ENCODE assay signal across 8 cellular contexts in genomic region chr14:102314242-102315011, GRCh38. TPM values are rescaled to one million over a fixed set of nuclear protein-coding genes. Genes with fewer than 3 reads are reported as not detected.
DNase-seq lines count a peak whose midpoint lies in the region; ATAC-seq, FAIRE-seq and TF ChIP-seq lines count a peak whose summit lies in the region.

No MANE protein-coding gene starts in this region.

- H3K9me3 ChIP-seq in IMR-90 (ENCODE audit: control insufficient read depth, insufficient read depth, low read length) (no peaks in the 10 kb centered on the region), Panc1 (ENCODE audit: control insufficient read depth, insufficient read depth, low read depth, low read length) (no peaks in the 10 kb centered on the region), neural cell (ENCODE audit: low read length) (no peaks in the 10 kb centered on the region)

- H3K9ac ChIP-seq in IMR-90 (ENCODE audit: low read depth, low read length) (peak overlapping the region; percentile 77), neural cell (ENCODE audit: low read length) (peak overlapping the region; percentile 39)

- POLR2A ChIA-PET in IMR-90 (lab: Charles Lee; ENCODE audit: unreplicated experiment) (interaction anchor here (0.9 kb wide), 1 partner anchor 9 kb away, joined by 3 read pairs; the partner anchor contains the start of gene MOK), Panc1 (lab: Charles Lee) (interaction anchor here (0.5 kb wide), 1 partner anchor 10 kb away, joined by 3 read pairs; no protein-coding TSS in a partner anchor)

- peak; percentile 74 for DNase-seq in D721Med (ENCODE audit: insufficient read length, low spot score)
- peak; percentile 79 for DNase-seq in IMR-90
- DNase-seq in Panc1 (ENCODE audit: low read depth, low spot score) = peak; percentile 41
- DNase-seq in activated T-helper 2 cell treated with anti-CD3 and anti-CD28 coated beads, Interferon-gamma antibody, Interleukin-2, Interleukin-4, amounts not matched to agents 10 μg/mL and 5 μg/mL and 100 μg/mL, durations not matched to agents 14 hours and 24 hours and 36 hours (ENCODE audit: low spot score) = peak; percentile 72
- DNase-seq in fibroblast of villous mesenchyme (ENCODE audit: low read depth) = peak; percentile 83

- peak overlapping the region; percentile 52 for H2BK5ac ChIP-seq in IMR-90 (ENCODE audit: low read depth, low read length, poor library complexity, severe bottlenecking)

- WGBS in IMR-90 (ENCODE audit: extremely low coverage in 2 of 2, insufficient read length in 1 of 2), 2 experiments = 3% methylated on average over 37 of the region's 52 CpGs; no CpG with 5 or more reads in 1 of the 2 experiments

- peak overlapping the region; percentile 94; the same call in 1 of the 3 replicates for H2BK15ac ChIP-seq in IMR-90 (ENCODE audit: low read depth, low read length)

- H3K4me2 ChIP-seq in IMR-90 (ENCODE audit: low read depth, low read length) (peak overlapping the region; percentile 93), neural cell (ENCODE audit: low read length) (peak overlapping the region; percentile 69)

- H3K18ac ChIP-seq in IMR-90 (ENCODE audit: low read depth, low read length) = no peak overlapping the region; the same call in 1 of the 2 replicates

- in situ Hi-C loops in IMR-90 (cut with MboI; ENCODE audit: low sequenced_read_pairs) (loop anchor here (5.0 to 25.0 kb wide), 5 partner anchors 77 to 552 kb away; partner anchors contain the start of genes DYNC1H1, HSP90AA1 and PPP2R5C), Panc1 (cut with HindIII; ENCODE audit: low pct_unique_long_range_greater_than_20kb, low sequenced_read_pairs) (loop anchor here (25.0 kb wide), 1 partner anchor 102 kb away; no protein-coding TSS in a partner anchor)

- H2BK120ac ChIP-seq in IMR-90 (ENCODE audit: low read depth, low read length) = peak overlapping the region; percentile 96

- H4K5ac ChIP-seq in IMR-90 (ENCODE audit: low read depth, low read length) = peak overlapping the region; percentile 39; the same call in 1 of the 2 replicates

- no peaks in the 10 kb centered on the region for H3K9me2 ChIP-seq in neural cell (ENCODE audit: insufficient read depth, low read length)

- peaks cover 37% of the 10 kb centered on the region for H3K4me1 Mint-ChIP-seq in activated T-helper 2 cell treated with anti-CD3 and anti-CD28 coated beads, Interferon-gamma antibody, Interleukin-2, Interleukin-4, amounts not matched to agents 10 μg/mL and 5 μg/mL and 100 μg/mL, durations not matched to agents 14 hours and 24 hours and 36 hours (ENCODE audit: low read depth)
- peaks cover 57% of the 10 kb centered on the region for H3K4me1 Mint-ChIP-seq in stimulated activated naive CD8-positive, alpha-beta T cell treated with anti-CD3 and anti-CD28 coated beads, Interleukin-15, Interleukin-2, amounts not matched to agents 100 ng/mL and 50 ng/mL, for 24 hours (ENCODE audit: low read depth)

- H3K36me3 ChIP-seq in IMR-90 (ENCODE audit: control insufficient read depth, insufficient read depth, low read length) (no peaks in the 10 kb centered on the region), Panc1 (ENCODE audit: control insufficient read depth, insufficient read depth, low read length) (no peaks in the 10 kb centered on the region), neural cell (ENCODE audit: insufficient read depth, low read length) (no peaks in the 10 kb centered on the region)

- TF ChIP-seq EP300 in neural cell (conservative IDR thresholded peaks at IDR 0.05; ENCODE audit: poor library complexity, severe bottlenecking) = peak; percentile 27

- intact Hi-C loops in IMR-90 (cut with micrococcal nuclease) (loop anchor here (1.0 to 2.0 kb wide), 5 partner anchors 79 to 353 kb away; partner anchors contain the start of genes HSP90AA1 and WDR20), Panc1 (cut with micrococcal nuclease; ENCODE audit: unreplicated experiment) (loop anchor here (1.0 to 10.0 kb wide), 2 partner anchors 79 to 350 kb away; partner anchors contain the start of gene DYNC1H1)
- intact Hi-C loops in activated T-helper 2 cell treated with anti-CD3 and anti-CD28 coated beads, Interferon-gamma antibody, Interleukin-2, Interleukin-4, amounts not matched to agents 10 μg/mL and 5 μg/mL and 100 μg/mL, durations not matched to agents 14 hours and 24 hours and 36 hours (cut with micrococcal nuclease) = loop anchor here (1.0 to 5.0 kb wide), 10 partner anchors 9 to 1018 kb away; partner anchors contain the start of genes EIF5, HSP90AA1, MOK and RCOR1

- H3K23ac ChIP-seq in IMR-90 (ENCODE audit: low read depth, low read length) = peak overlapping the region; percentile 93

- H4K20me1 ChIP-seq in IMR-90 (ENCODE audit: insufficient read depth, low read length) = no peaks in the 10 kb centered on the region
- no peaks in the 10 kb centered on the region for H4K20me1 ChIP-seq in neural cell (ENCODE audit: insufficient read depth)

- peak overlapping the region; percentile 83 for H3K4me3 Mint-ChIP-seq in activated T-helper 2 cell treated with anti-CD3 and anti-CD28 coated beads, Interferon-gamma antibody, Interleukin-2, Interleukin-4, amounts not matched to agents 10 μg/mL and 5 μg/mL and 100 μg/mL, durations not matched to agents 14 hours and 24 hours and 36 hours (ENCODE audit: low read depth)
- peak overlapping the region; percentile 88 for H3K4me3 Mint-ChIP-seq in stimulated activated naive CD8-positive, alpha-beta T cell treated with anti-CD3 and anti-CD28 coated beads, Interleukin-15, Interleukin-2, amounts not matched to agents 100 ng/mL and 50 ng/mL, for 24 hours

- CTCF ChIA-PET in IMR-90 (lab: Yijun Ruan, JAX) = interaction anchor here (0.6 to 0.9 kb wide), 9 partner anchors 10 to 401 kb away, joined by 3 to 5 read pairs (median 3); partner anchors contain the start of gene MOK
- CTCF ChIA-PET in Panc1 (lab: Charles Lee) = interaction anchor here (0.9 kb wide), 1 partner anchor 83 kb away, joined by 8 read pairs; no protein-coding TSS in a partner anchor

- peak overlapping the region; percentile 91 for H2BK20ac ChIP-seq in IMR-90 (ENCODE audit: low read depth, low read length)

- H3K4me1 ChIP-seq in IMR-90 (ENCODE audit: control insufficient read depth, insufficient read depth, low read length) = peaks cover 11% of the 10 kb centered on the region
- peaks cover 19% of the 10 kb centered on the region for H3K4me1 ChIP-seq in Panc1 (ENCODE audit: control insufficient read depth, insufficient read depth, low read length)

- no peaks in the 10 kb centered on the region for H3K27me3 Mint-ChIP-seq in activated T-helper 2 cell treated with anti-CD3 and anti-CD28 coated beads, Interferon-gamma antibody, Interleukin-2, Interleukin-4, amounts not matched to agents 10 μg/mL and 5 μg/mL and 100 μg/mL, durations not matched to agents 14 hours and 24 hours and 36 hours (ENCODE audit: low read depth)
- no peaks in the 10 kb centered on the region for H3K27me3 Mint-ChIP-seq in stimulated activated naive CD8-positive, alpha-beta T cell treated with anti-CD3 and anti-CD28 coated beads, Interleukin-15, Interleukin-2, amounts not matched to agents 100 ng/mL and 50 ng/mL, for 24 hours

- H4K8ac ChIP-seq in IMR-90 (ENCODE audit: low read depth in 2 of 2, low read length in 2 of 2) = peak overlapping the region; percentile 61 to 88

- dilution Hi-C loops in IMR-90 (cut with HindIII; ENCODE audit: low sequenced_read_pairs, unreplicated experiment) = no loop called here

- no peak for FAIRE-seq in D721Med (lab: Jason Lieb, UNC)

- H3K79me2 ChIP-seq in neural cell (replicated peaks; ENCODE audit: insufficient read depth, low read length) = no peaks in the 10 kb centered on the region

- TF ChIP-seq RAD21 in IMR-90 (IDR thresholded peaks at IDR 0.05; ENCODE audit: low read length) (peak; percentile 96), neural cell (conservative IDR thresholded peaks at IDR 0.05) (peak; percentile 97)

- H3K27me3 ChIP-seq in IMR-90 (ENCODE audit: control insufficient read depth, insufficient read depth, low read length) (no peaks in the 10 kb centered on the region), Panc1 (ENCODE audit: control insufficient read depth, insufficient read depth, low read length) (no peaks in the 10 kb centered on the region), neural cell (ENCODE audit: insufficient read depth, low read depth, low read length) (no peaks in the 10 kb centered on the region)

- peaks cover 0 to 11% of the 10 kb centered on the region in 2 experiments; a peak in 2 of 4 replicates for H3K79me1 ChIP-seq in IMR-90 (ENCODE audit: low read depth in 1 of 2, low read length in 2 of 2)

- H3K14ac ChIP-seq in IMR-90 (replicated peaks; ENCODE audit: low read depth, low read length) = peak overlapping the region; percentile 92

- no peaks in the 10 kb centered on the region for H3K9me3 Mint-ChIP-seq in activated T-helper 2 cell treated with anti-CD3 and anti-CD28 coated beads, Interferon-gamma antibody, Interleukin-2, Interleukin-4, amounts not matched to agents 10 μg/mL and 5 μg/mL and 100 μg/mL, durations not matched to agents 14 hours and 24 hours and 36 hours
- no peaks in the 10 kb centered on the region for H3K9me3 Mint-ChIP-seq in stimulated activated naive CD8-positive, alpha-beta T cell treated with anti-CD3 and anti-CD28 coated beads, Interleukin-15, Interleukin-2, amounts not matched to agents 100 ng/mL and 50 ng/mL, for 24 hours

- H3K9me1 ChIP-seq in IMR-90 (ENCODE audit: insufficient read depth, low read length) = peaks cover 14% of the 10 kb centered on the region

- H3K4ac ChIP-seq in IMR-90 (ENCODE audit: low read depth, low read length) = peak overlapping the region; percentile 92

- H3K36me3 Mint-ChIP-seq in activated T-helper 2 cell treated with anti-CD3 and anti-CD28 coated beads, Interferon-gamma antibody, Interleukin-2, Interleukin-4, amounts not matched to agents 10 μg/mL and 5 μg/mL and 100 μg/mL, durations not matched to agents 14 hours and 24 hours and 36 hours (ENCODE audit: low read depth) = no peaks in the 10 kb centered on the region
- H3K36me3 Mint-ChIP-seq in stimulated activated naive CD8-positive, alpha-beta T cell treated with anti-CD3 and anti-CD28 coated beads, Interleukin-15, Interleukin-2, amounts not matched to agents 100 ng/mL and 50 ng/mL, for 24 hours (ENCODE audit: low read depth) = no peaks in the 10 kb centered on the region

- H3K4me3 ChIP-seq in IMR-90 (ENCODE audit: insufficient read depth, low read depth, low read length) (peak overlapping the region; percentile 46), Panc1 (ENCODE audit: low read depth in 2 of 2, low read length in 2 of 2) (peak overlapping the region; percentile 48 to 72), fibroblast of villous mesenchyme (ENCODE audit: low read depth, low read length) (peak overlapping the region; percentile 53), neural cell (ENCODE audit: low read length) (peak overlapping the region; percentile 69)

- H3K56ac ChIP-seq in IMR-90 (ENCODE audit: extremely low read depth, insufficient read depth, low read length) = peak overlapping the region; percentile 40; the same call in 1 of the 2 replicates

- ATAC-seq in GM21390 (IDR thresholded peaks at IDR 0.05; ENCODE audit: unreplicated experiment) (peak; percentile 57), IMR-90 (ENCODE audit: low read depth) (peak; percentile 77), Panc1 (peak; percentile 76)

- peak overlapping the region; percentile 30; the same call in 1 of the 2 replicates for H2AK5ac ChIP-seq in IMR-90 (ENCODE audit: low read depth, low read length)

- peak overlapping the region; percentile 72 for H3K27ac Mint-ChIP-seq in activated T-helper 2 cell treated with anti-CD3 and anti-CD28 coated beads, Interferon-gamma antibody, Interleukin-2, Interleukin-4, amounts not matched to agents 10 μg/mL and 5 μg/mL and 100 μg/mL, durations not matched to agents 14 hours and 24 hours and 36 hours
- peak overlapping the region; percentile 90 for H3K27ac Mint-ChIP-seq in stimulated activated naive CD8-positive, alpha-beta T cell treated with anti-CD3 and anti-CD28 coated beads, Interleukin-15, Interleukin-2, amounts not matched to agents 100 ng/mL and 50 ng/mL, for 24 hours

- H3K27ac ChIP-seq in IMR-90 (ENCODE audit: insufficient read depth, low read length) = peak overlapping the region; percentile 19; the same call in 1 of the 2 replicates
- H3K27ac ChIP-seq in Panc1 (ENCODE audit: low read length) = peak overlapping the region; percentile 73
- H3K27ac ChIP-seq in neural cell (ENCODE audit: low read length) = no peak overlapping the region

- H3F3A ChIP-seq in neural cell (ENCODE audit: insufficient read depth, low read length, poor library complexity, severe bottlenecking) = peaks cover 5% of the 10 kb centered on the region

- H2AK9ac ChIP-seq in IMR-90 (replicated peaks; ENCODE audit: low read depth, low read length, poor library complexity) = peak overlapping the region; percentile 89

- H4K91ac ChIP-seq in IMR-90 (ENCODE audit: insufficient read depth, low read depth, low read length) = peak overlapping the region; percentile 77

- TF ChIP-seq CTCF in D721Med (IDR thresholded peaks at IDR 0.05; ENCODE audit: insufficient read depth, missing control alignments) (peak; percentile 80), IMR-90 (conservative IDR thresholded peaks at IDR 0.05; ENCODE audit: low read depth, low read length) (peak; percentile 94), Panc1 (IDR thresholded peaks at IDR 0.05) (peak; percentile 95), fibroblast of villous mesenchyme (IDR thresholded peaks at IDR 0.05; ENCODE audit: insufficient read depth, low read depth, low read length) (peak; percentile 82), neural cell (IDR thresholded peaks at IDR 0.05; ENCODE audit: poor library complexity, severe bottlenecking) (peak; percentile 99)

- BruUV-seq in IMR-90 (replicated peaks; lab: Mats Ljungman, UMichigan) (no TSS peak), Panc1 (replicated peaks; lab: Mats Ljungman, UMichigan) (no TSS peak)

- 0 out of 2 replicates have a peak, but pooled peaks have one; percentile 35 for TF ChIP-seq POLR2A in IMR-90 (IDR thresholded peaks at IDR 0.05; ENCODE audit: low read depth, low read length)

- H2AFZ ChIP-seq in IMR-90 (replicated peaks; ENCODE audit: low read length, poor library complexity) (peak overlapping the region; percentile 98), neural cell (ENCODE audit: low read depth, low read length) (no peak overlapping the region)

RNA-seq across cellular contexts. Expression of gene ZNF839, which starts 5.1 kb away (rescaled TPM):
- total RNA-seq in IMR-90 (2012; rRNA removed) = 5.7 and 6.4 TPM in 2 replicates
- polyA plus RNA-seq in IMR-90 (2012; rRNA removed) = 9.8 and 10.7 TPM in 2 replicates
- polyA plus RNA-seq in IMR-90 (2012; cell fraction: cytosol; rRNA removed) = 4.8 and 5.5 TPM in 2 replicates
- 42.8 and 49.8 TPM in 2 replicates for polyA plus RNA-seq in IMR-90 (2012; cell fraction: nucleus; rRNA removed; ENCODE audit: low replicate concordance)
- total RNA-seq in Panc1 (2021; ENCODE audit: unreplicated experiment) = 10.8 TPM
- 7.2 TPM for polyA plus RNA-seq in Panc1 (2012; ENCODE audit: insufficient read length)
- total RNA-seq in activated T-helper 2 cell treated with anti-CD3 and anti-CD28 coated beads, Interferon-gamma antibody, Interleukin-2, Interleukin-4, amounts not matched to agents 10 μg/mL and 5 μg/mL and 100 μg/mL, durations not matched to agents 14 hours and 24 hours and 36 hours = 16.4 and 17.3 TPM in 2 replicates
- 8.7 and 9.5 TPM in 2 replicates for total RNA-seq in fibroblast of villous mesenchyme
- 13.3 and 15.3 TPM in 2 replicates for polyA plus RNA-seq in neural cell
- 17.6 and 20.5 TPM in 2 replicates for polyA minus RNA-seq in neural cell

RNA-seq across cellular contexts. Expression of gene MOK, which starts 9.5 kb away (rescaled TPM):
- 16.8 and 24.4 TPM in 2 replicates for total RNA-seq in IMR-90 (2012; rRNA removed)
- polyA plus RNA-seq in IMR-90 (2012; rRNA removed) = 48.1 and 48.5 TPM in 2 replicates
- polyA plus RNA-seq in IMR-90 (2012; cell fraction: cytosol; rRNA removed) = 22.5 and 28.2 TPM in 2 replicates
- 188 and 260 TPM in 2 replicates for polyA plus RNA-seq in IMR-90 (2012; cell fraction: nucleus; rRNA removed; ENCODE audit: low replicate concordance)
- 9.8 TPM for total RNA-seq in Panc1 (2021; ENCODE audit: unreplicated experiment)
- polyA plus RNA-seq in Panc1 (2012; ENCODE audit: insufficient read length) = 6.9 TPM
- total RNA-seq in activated T-helper 2 cell treated with anti-CD3 and anti-CD28 coated beads, Interferon-gamma antibody, Interleukin-2, Interleukin-4, amounts not matched to agents 10 μg/mL and 5 μg/mL and 100 μg/mL, durations not matched to agents 14 hours and 24 hours and 36 hours = 4.8 and 6.8 TPM in 2 replicates
- 12.9 and 16.0 TPM in 2 replicates for total RNA-seq in fibroblast of villous mesenchyme
- 63.6 and 89.8 TPM in 2 replicates for polyA plus RNA-seq in neural cell
- polyA minus RNA-seq in neural cell = 52.1 and 54.8 TPM in 2 replicates

RNA-seq across cellular contexts. Expression of gene CINP, which starts 48.3 kb away (rescaled TPM):
- 41.9 and 55.3 TPM in 2 replicates for total RNA-seq in IMR-90 (2012; rRNA removed)
- polyA plus RNA-seq in IMR-90 (2012; rRNA removed) = 53.2 and 56.4 TPM in 2 replicates
- polyA plus RNA-seq in IMR-90 (2012; cell fraction: cytosol; rRNA removed) = 29.3 and 37.8 TPM in 2 replicates
- 10.9 and 21.3 TPM in 2 replicates for polyA plus RNA-seq in IMR-90 (2012; cell fraction: nucleus; rRNA removed; ENCODE audit: low replicate concordance)
- 28.3 TPM for total RNA-seq in Panc1 (2021; ENCODE audit: unreplicated experiment)
- 29.0 TPM for polyA plus RNA-seq in Panc1 (2012; ENCODE audit: insufficient read length)
- total RNA-seq in activated T-helper 2 cell treated with anti-CD3 and anti-CD28 coated beads, Interferon-gamma antibody, Interleukin-2, Interleukin-4, amounts not matched to agents 10 μg/mL and 5 μg/mL and 100 μg/mL, durations not matched to agents 14 hours and 24 hours and 36 hours = 39.6 and 42.9 TPM in 2 replicates
- total RNA-seq in fibroblast of villous mesenchyme = 50.3 and 51.8 TPM in 2 replicates
- 23.1 and 31.6 TPM in 2 replicates for polyA plus RNA-seq in neural cell
- polyA minus RNA-seq in neural cell = 23.9 and 33.2 TPM in 2 replicates

RNA-seq across cellular contexts. Expression of gene TECPR2, which starts 48.3 kb away (rescaled TPM):
- 10.3 and 11.7 TPM in 2 replicates for total RNA-seq in IMR-90 (2012; rRNA removed)
- 9.5 TPM in 2 replicates for polyA plus RNA-seq in IMR-90 (2012; rRNA removed)
- polyA plus RNA-seq in IMR-90 (2012; cell fraction: cytosol; rRNA removed) = 5.8 and 11.5 TPM in 2 replicates
- 10.1 and 26.3 TPM in 2 replicates for polyA plus RNA-seq in IMR-90 (2012; cell fraction: nucleus; rRNA removed; ENCODE audit: low replicate concordance)
- 15.5 TPM for total RNA-seq in Panc1 (2021; ENCODE audit: unreplicated experiment)
- polyA plus RNA-seq in Panc1 (2012; ENCODE audit: insufficient read length) = 15.7 TPM
- total RNA-seq in activated T-helper 2 cell treated with anti-CD3 and anti-CD28 coated beads, Interferon-gamma antibody, Interleukin-2, Interleukin-4, amounts not matched to agents 10 μg/mL and 5 μg/mL and 100 μg/mL, durations not matched to agents 14 hours and 24 hours and 36 hours = 7.8 and 12.8 TPM in 2 replicates
- total RNA-seq in fibroblast of villous mesenchyme = 18.0 and 19.9 TPM in 2 replicates
- 6.7 and 7.0 TPM in 2 replicates for polyA plus RNA-seq in neural cell
- 22.1 and 26.8 TPM in 2 replicates for polyA minus RNA-seq in neural cell
